8 cellular contexts compared by ENCODE assay signal in genomic region chr18:23619388-23619873, GRCh38. TPM values are rescaled to one million over a fixed set of nuclear protein-coding genes. Genes with fewer than 3 reads are reported as not detected.
A peak's percentile ranks its signal among the peaks of the same experiment; 100 is the strongest.
DNase-seq lines count a peak whose midpoint lies in the region; ATAC-seq lines count a peak whose summit lies in the region.

No MANE protein-coding gene starts in this region.

- POLR2A ChIA-PET in activated CD4-positive, alpha-beta memory T cell treated with anti-CD3 and anti-CD28 coated beads for 36 hours (lab: Charles Lee), result no interaction called here
- POLR2A ChIA-PET in activated CD4-positive, alpha-beta memory T cell treated with anti-CD3 and anti-CD28 coated beads, Interleukin-2, amount 10 ng/mL, durations not matched to agents 7 days and 5 days (lab: Charles Lee), result no interaction called here

- H3K4me1 Mint-ChIP-seq in activated CD4-positive, alpha-beta memory T cell treated with anti-CD3 and anti-CD28 coated beads for 36 hours (ENCODE audit: low read depth), result peaks cover 7% of the 10 kb centered on the region
- peaks cover 5% of the 10 kb centered on the region for H3K4me1 Mint-ChIP-seq in activated CD4-positive, alpha-beta memory T cell treated with anti-CD3 and anti-CD28 coated beads, Interleukin-2, amount 10 ng/mL, durations not matched to agents 7 days and 5 days
- peaks cover 4 to 6% of the 10 kb centered on the region in 2 donors for H3K4me1 Mint-ChIP-seq in effector memory CD8-positive, alpha-beta T cell (ENCODE audit: low read depth in 2 of 2)

- intact Hi-C loops in activated CD4-positive, alpha-beta memory T cell treated with anti-CD3 and anti-CD28 coated beads for 36 hours (cut with micrococcal nuclease), result no loop called here

- no peak overlapping the region for H3K27ac Mint-ChIP-seq in activated CD4-positive, alpha-beta memory T cell treated with anti-CD3 and anti-CD28 coated beads for 36 hours
- H3K27ac Mint-ChIP-seq in activated CD4-positive, alpha-beta memory T cell treated with anti-CD3 and anti-CD28 coated beads, Interleukin-2, amount 10 ng/mL, durations not matched to agents 7 days and 5 days, result no peak overlapping the region
- H3K27ac Mint-ChIP-seq in effector memory CD8-positive, alpha-beta T cell, result no peak overlapping the region

- no peaks in the 10 kb centered on the region for H3K36me3 Mint-ChIP-seq in activated CD4-positive, alpha-beta memory T cell treated with anti-CD3 and anti-CD28 coated beads for 36 hours
- H3K36me3 Mint-ChIP-seq in activated CD4-positive, alpha-beta memory T cell treated with anti-CD3 and anti-CD28 coated beads, Interleukin-2, amount 10 ng/mL, durations not matched to agents 7 days and 5 days (ENCODE audit: low read depth), result no peaks in the 10 kb centered on the region
- peaks cover 2% of the 10 kb centered on the region for H3K36me3 Mint-ChIP-seq in effector memory CD8-positive, alpha-beta T cell (ENCODE audit: insufficient read depth)

- peaks cover 30% of the 10 kb centered on the region for H3K27me3 Mint-ChIP-seq in activated CD4-positive, alpha-beta memory T cell treated with anti-CD3 and anti-CD28 coated beads for 36 hours
- peaks cover 50% of the 10 kb centered on the region for H3K27me3 Mint-ChIP-seq in activated CD4-positive, alpha-beta memory T cell treated with anti-CD3 and anti-CD28 coated beads, Interleukin-2, amount 10 ng/mL, durations not matched to agents 7 days and 5 days
- H3K27me3 Mint-ChIP-seq in effector memory CD8-positive, alpha-beta T cell, result peaks cover 31 to 42% of the 10 kb centered on the region in 2 donors

- peak overlapping the region; percentile 48 for H3K4me3 Mint-ChIP-seq in activated CD4-positive, alpha-beta memory T cell treated with anti-CD3 and anti-CD28 coated beads for 36 hours
- H3K4me3 Mint-ChIP-seq in activated CD4-positive, alpha-beta memory T cell treated with anti-CD3 and anti-CD28 coated beads, Interleukin-2, amount 10 ng/mL, durations not matched to agents 7 days and 5 days, result no peak overlapping the region
- peak overlapping the region; percentile 55 to 70 for H3K4me3 Mint-ChIP-seq in effector memory CD8-positive, alpha-beta T cell

- no peaks in the 10 kb centered on the region for H3K9me3 Mint-ChIP-seq in activated CD4-positive, alpha-beta memory T cell treated with anti-CD3 and anti-CD28 coated beads for 36 hours
- H3K9me3 Mint-ChIP-seq in activated CD4-positive, alpha-beta memory T cell treated with anti-CD3 and anti-CD28 coated beads, Interleukin-2, amount 10 ng/mL, durations not matched to agents 7 days and 5 days, result no peaks in the 10 kb centered on the region
- H3K9me3 Mint-ChIP-seq in effector memory CD8-positive, alpha-beta T cell, result no peaks in the 10 kb centered on the region

- DNase-seq in activated CD4-positive, alpha-beta memory T cell treated with anti-CD3 and anti-CD28 coated beads for 36 hours, result peak; percentile 15
- no peak for DNase-seq in activated CD4-positive, alpha-beta memory T cell treated with anti-CD3 and anti-CD28 coated beads, Interleukin-2, amount 10 ng/mL, durations not matched to agents 7 days and 5 days
- DNase-seq in NCI-H146 (lab: John Stamatoyannopoulos, UW) (peak; percentile 52), myocyte (ENCODE audit: low read depth) (peak; percentile 53), HPDE6-E6E7 (ENCODE audit: extremely low spot score) (no peak), RPMI8226 (no peak)
- peak in 1 of 3 experiments; percentile 6 for DNase-seq in effector memory CD8-positive, alpha-beta T cell

- CTCF ChIA-PET in activated CD4-positive, alpha-beta memory T cell treated with anti-CD3 and anti-CD28 coated beads for 36 hours (lab: Charles Lee), result no interaction called here
- CTCF ChIA-PET in activated CD4-positive, alpha-beta memory T cell treated with anti-CD3 and anti-CD28 coated beads, Interleukin-2, amount 10 ng/mL, durations not matched to agents 7 days and 5 days (lab: Charles Lee), result no interaction called here

- peak; percentile 62 for ATAC-seq in effector memory CD8-positive, alpha-beta T cell (replicated peaks)
- no peak for ATAC-seq in HG03196 (IDR thresholded peaks at IDR 0.05; ENCODE audit: unreplicated experiment)

RNA-seq across cellular contexts. Expression of gene NPC1, which starts 33.1 kb away (rescaled TPM):
- total RNA-seq in activated CD4-positive, alpha-beta memory T cell treated with anti-CD3 and anti-CD28 coated beads for 36 hours, result 10 to 100 TPM; 39.3 to 39.9 TPM
- total RNA-seq in activated CD4-positive, alpha-beta memory T cell treated with anti-CD3 and anti-CD28 coated beads, Interleukin-2, amount 10 ng/mL, durations not matched to agents 7 days and 5 days, result 10 to 100 TPM; 39.8 to 44.8 TPM
- total RNA-seq in myocyte, result 40.4 and 54.0 TPM in 2 replicates
- polyA plus RNA-seq in myocyte (2012), result 54.7 TPM

RNA-seq across cellular contexts. Expression of gene ANKRD29, which starts 43.3 kb away (rescaled TPM):
- total RNA-seq in activated CD4-positive, alpha-beta memory T cell treated with anti-CD3 and anti-CD28 coated beads for 36 hours, result not detected
- not detected for total RNA-seq in activated CD4-positive, alpha-beta memory T cell treated with anti-CD3 and anti-CD28 coated beads, Interleukin-2, amount 10 ng/mL, durations not matched to agents 7 days and 5 days
- total RNA-seq in myocyte, result 0.83 and 2.1 TPM in 2 replicates
- 1.8 TPM for polyA plus RNA-seq in myocyte (2012)

Comparison
In these comparisons a context has a peak if more than half of its experiments do, and no peak if none do; other contexts are left out.
1. DNase-seq: peak in activated CD4-positive, alpha-beta memory T cell treated with anti-CD3 and anti-CD28 coated beads for 36 hours (single experiment), NCI-H146 (single experiment) and myocyte (single experiment); none in activated CD4-positive, alpha-beta memory T cell treated with anti-CD3 and anti-CD28 coated beads, Interleukin-2, amount 10 ng/mL, durations not matched to agents 7 days and 5 days (single experiment), HPDE6-E6E7 (single experiment) and RPMI8226 (single experiment).